9 cellular contexts compared by ENCODE assay signal in genomic region chr6:85660181-85660611, GRCh38. TPM values are rescaled to one million over a fixed set of nuclear protein-coding genes. Genes with fewer than 3 reads are reported as not detected.
A peak's percentile ranks its signal among the peaks of the same experiment; 100 is the strongest.
DNase-seq lines count a peak whose midpoint lies in the region; TF ChIP-seq lines count a peak whose summit lies in the region.
"Had no signal": no experiment of that assay in that cellular context is flagged by ENCODE, and none has a peak within 500 bp of the region (broad histone marks: within the 10 kb centered on the region; RNA-seq: fewer than 3 reads in every experiment).

No MANE protein-coding gene starts in this region.

- TF ChIP-seq CTCF in BE2C (IDR thresholded peaks at IDR 0.05; ENCODE audit: low read depth, low read length), result peak; percentile 48; the same call in 1 of the 2 replicates
- TF ChIP-seq CTCF in cardiac fibroblast (IDR thresholded peaks at IDR 0.05; ENCODE audit: low read depth, low read length), result peak; percentile 11

- H3K4me1 ChIP-seq in BE2C, result no peaks in the 10 kb centered on the region

- H3K4me3 ChIP-seq in BE2C (ENCODE audit: low read depth, low read length) (peak overlapping the region; percentile 43), MG63 (no peak overlapping the region), cardiac fibroblast (replicated peaks in 1 of 2; ENCODE audit: low read depth in 2 of 2, low read length in 2 of 2) (peak overlapping the region in 1 of 2 donors; percentile 25)

- H3K36me3 ChIP-seq in BE2C (no peaks in the 10 kb centered on the region), MG63 (no peaks in the 10 kb centered on the region)

- peaks cover 8% of the 10 kb centered on the region for H3K36me3 Mint-ChIP-seq in activated T-helper 2 cell treated with anti-CD3 and anti-CD28 coated beads, Interferon-gamma antibody, Interleukin-2, Interleukin-4, amounts not matched to agents 10 μg/mL and 5 μg/mL and 100 μg/mL, durations not matched to agents 14 hours and 24 hours and 36 hours (ENCODE audit: low read depth)

- no peaks in the 10 kb centered on the region for H3K27me3 ChIP-seq in BE2C
- no peaks in the 10 kb centered on the region for H3K27me3 ChIP-seq in MG63

- H3K4me3 Mint-ChIP-seq in activated T-helper 2 cell treated with anti-CD3 and anti-CD28 coated beads, Interferon-gamma antibody, Interleukin-2, Interleukin-4, amounts not matched to agents 10 μg/mL and 5 μg/mL and 100 μg/mL, durations not matched to agents 14 hours and 24 hours and 36 hours (ENCODE audit: low read depth), result no peak overlapping the region
- H3K4me3 Mint-ChIP-seq: neural crest cell had no signal

- H3K9me3 ChIP-seq in BE2C (no peaks in the 10 kb centered on the region), MG63 (peaks cover 2% of the 10 kb centered on the region; the same call in 1 of the 2 replicates)

- no peak overlapping the region for H3K27ac Mint-ChIP-seq in activated T-helper 2 cell treated with anti-CD3 and anti-CD28 coated beads, Interferon-gamma antibody, Interleukin-2, Interleukin-4, amounts not matched to agents 10 μg/mL and 5 μg/mL and 100 μg/mL, durations not matched to agents 14 hours and 24 hours and 36 hours

- peak; percentile 81 for DNase-seq in BE2C
- peak; percentile 86 for DNase-seq in MG63
- DNase-seq in cardiac fibroblast (ENCODE audit: low read depth in 2 of 2), result peak; percentile 82 to 96
- DNase-seq in myocyte (ENCODE audit: low read depth), result peak; percentile 96
- DNase-seq in activated T-helper 2 cell treated with anti-CD3 and anti-CD28 coated beads, Interferon-gamma antibody, Interleukin-2, Interleukin-4, amounts not matched to agents 10 μg/mL and 5 μg/mL and 100 μg/mL, durations not matched to agents 14 hours and 24 hours and 36 hours (ENCODE audit: low spot score), result no peak
- no peak for DNase-seq in NCI-H82 treated with DMSO at 0.1 percent for 48 hours (lab: John Stamatoyannopoulos, UW; ENCODE audit: unreplicated experiment)
- no peak for DNase-seq in NCI-H2107 (lab: John Stamatoyannopoulos, UW)
- DNase-seq in T-helper 9 cell, result no peak

- peaks cover 12% of the 10 kb centered on the region for H3K27me3 Mint-ChIP-seq in activated T-helper 2 cell treated with anti-CD3 and anti-CD28 coated beads, Interferon-gamma antibody, Interleukin-2, Interleukin-4, amounts not matched to agents 10 μg/mL and 5 μg/mL and 100 μg/mL, durations not matched to agents 14 hours and 24 hours and 36 hours (ENCODE audit: low read depth)

- H3K9me3 Mint-ChIP-seq in activated T-helper 2 cell treated with anti-CD3 and anti-CD28 coated beads, Interferon-gamma antibody, Interleukin-2, Interleukin-4, amounts not matched to agents 10 μg/mL and 5 μg/mL and 100 μg/mL, durations not matched to agents 14 hours and 24 hours and 36 hours, result peaks cover 18% of the 10 kb centered on the region

- intact Hi-C loops in activated T-helper 2 cell treated with anti-CD3 and anti-CD28 coated beads, Interferon-gamma antibody, Interleukin-2, Interleukin-4, amounts not matched to agents 10 μg/mL and 5 μg/mL and 100 μg/mL, durations not matched to agents 14 hours and 24 hours and 36 hours (cut with micrococcal nuclease), result no loop called here

- peaks cover 2% of the 10 kb centered on the region for H3K4me1 Mint-ChIP-seq in activated T-helper 2 cell treated with anti-CD3 and anti-CD28 coated beads, Interferon-gamma antibody, Interleukin-2, Interleukin-4, amounts not matched to agents 10 μg/mL and 5 μg/mL and 100 μg/mL, durations not matched to agents 14 hours and 24 hours and 36 hours (ENCODE audit: low read depth)
- H3K4me1 Mint-ChIP-seq: neural crest cell had no signal

RNA-seq across cellular contexts. Expression of gene SYNCRIP, which starts 17.5 kb away (rescaled TPM):
- 178 TPM for polyA plus RNA-seq in BE2C (2012; ENCODE audit: insufficient read depth, insufficient read length, low read depth)
- total RNA-seq in MG63 (2014; rRNA removed; shearing (Covaris generic); ENCODE audit: low replicate concordance), result 89.9 and 199 TPM in 2 replicates
- total RNA-seq in myocyte, result 76.5 and 91.3 TPM in 2 replicates
- 66.1 TPM for polyA plus RNA-seq in myocyte (2012)
- 197 TPM in 2 replicates for total RNA-seq in activated T-helper 2 cell treated with anti-CD3 and anti-CD28 coated beads, Interferon-gamma antibody, Interleukin-2, Interleukin-4, amounts not matched to agents 10 μg/mL and 5 μg/mL and 100 μg/mL, durations not matched to agents 14 hours and 24 hours and 36 hours

Comparison
In these comparisons a context has a peak if more than half of its experiments do, and no peak if none do; other contexts are left out.
1. DNase-seq: peak in BE2C (single experiment), MG63 (single experiment), cardiac fibroblast (2 of 2) and myocyte (single experiment); none in activated T-helper 2 cell treated with anti-CD3 and anti-CD28 coated beads, Interferon-gamma antibody, Interleukin-2, Interleukin-4, amounts not matched to agents 10 μg/mL and 5 μg/mL and 100 μg/mL, durations not matched to agents 14 hours and 24 hours and 36 hours (single experiment), NCI-H82 treated with DMSO at 0.1 percent for 48 hours (single experiment), NCI-H2107 (single experiment) and T-helper 9 cell (single experiment).